In genomic region chr12:7970475-7971252, GRCh38 we compare ENCODE assay signal across 8 cellular contexts. TPM values are rescaled to one million over a fixed set of nuclear protein-coding genes. Genes with fewer than 3 reads are reported as not detected.
DNase-seq lines count a peak whose midpoint lies in the region; ATAC-seq lines count a peak whose summit lies in the region.

No MANE protein-coding gene starts in this region.

- no peaks in the 10 kb centered on the region for H3K9me3 ChIP-seq in effector memory CD4-positive, alpha-beta T cell (ENCODE audit: control insufficient read depth, low read length)

- peak overlapping the region; percentile 61 for H3K4me3 ChIP-seq in effector memory CD4-positive, alpha-beta T cell (ENCODE audit: insufficient read depth, low read depth, low read length, poor library complexity, severe bottlenecking)

- H3K27ac ChIP-seq in effector memory CD4-positive, alpha-beta T cell (ENCODE audit: insufficient read depth, low read length, poor library complexity, severe bottlenecking), result peak overlapping the region; percentile 95

- H3K27me3 ChIP-seq in effector memory CD4-positive, alpha-beta T cell (replicated peaks; ENCODE audit: control insufficient read depth, insufficient read depth, low read length, poor library complexity, severe bottlenecking), result no peaks in the 10 kb centered on the region

- ATAC-seq in GM19025 (IDR thresholded peaks at IDR 0.05; ENCODE audit: low read depth, unreplicated experiment), result peak; percentile 93
- peak; percentile 88 for ATAC-seq in HG03342 (IDR thresholded peaks at IDR 0.05; ENCODE audit: unreplicated experiment)

- DNase-seq in Ammon's horn (ENCODE audit: low spot score) (peak; percentile 78), NCI-H82 (lab: John Stamatoyannopoulos, UW) (peak; percentile 98), mesenteric fat pad (ENCODE audit: low spot score) (peak; percentile 97)
- DNase-seq in activated CD8-positive, alpha-beta memory T cell treated with anti-CD3 and anti-CD28 coated beads for 4 hours (ENCODE audit: low read depth in 2 of 2), result peak; percentile 63 to 84
- peak; percentile 66 to 70 (median 68) for DNase-seq in effector memory CD4-positive, alpha-beta T cell
- peak; percentile 72 for DNase-seq in stimulated activated CD8-positive, alpha-beta memory T cell treated with anti-CD3 and anti-CD28 coated beads, Interleukin-12 subunit alpha, Interleukin-12 subunit beta, amount 100 ng/mL, for 4 hours (ENCODE audit: low read depth)

- H3K36me3 ChIP-seq in effector memory CD4-positive, alpha-beta T cell (ENCODE audit: control insufficient read depth, insufficient read depth, low read length), result no peaks in the 10 kb centered on the region

- H3K4me1 ChIP-seq in effector memory CD4-positive, alpha-beta T cell (ENCODE audit: control insufficient read depth, insufficient read depth, low read length, poor library complexity, severe bottlenecking), result peaks cover 9% of the 10 kb centered on the region

RNA-seq across cellular contexts. Expression of gene SLC2A3, which starts 34.7 kb away (rescaled TPM):
- 238 TPM for total RNA-seq in mesenteric fat pad

Comparison
In these comparisons a context has a peak if more than half of its experiments do, and no peak if none do; other contexts are left out.
1. Peak in every context shown above with its lines: DNase-seq, ATAC-seq, H3K4me3 ChIP-seq and H3K27ac ChIP-seq.